Comparison of ENCODE assay signal across 1 cellular context in the genomic region with DNA sequence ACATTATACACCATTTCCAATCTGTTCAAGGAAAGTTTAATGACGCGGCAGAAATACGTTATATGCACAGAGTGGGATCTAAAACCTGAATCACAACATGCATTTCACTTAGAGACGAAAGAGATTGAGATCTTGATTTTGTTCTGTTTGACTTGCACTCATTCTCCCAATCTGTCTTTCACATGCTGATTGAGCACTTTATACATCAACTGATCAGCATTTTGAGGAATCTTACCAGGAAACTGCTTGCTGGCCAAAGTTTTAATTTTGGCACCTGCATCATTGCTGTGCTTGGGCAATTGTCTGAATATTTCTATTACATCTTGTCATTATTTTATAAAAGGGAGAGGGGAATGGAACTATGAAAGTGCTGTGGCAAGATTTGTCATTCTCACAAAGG.
TF ChIP-seq lines count a peak whose summit lies in the region.

No MANE protein-coding gene starts in this region.

TF ChIP-seq in A549, 52 proteins besides CTCF, POLR2A, EP300 and RAD21 (continued from another document):
- no peak for TF ChIP-seq REST (IDR thresholded peaks at IDR 0.05)
- TF ChIP-seq JUN (IDR thresholded peaks at IDR 0.05) = no peak
- no peak for TF ChIP-seq CEBPB (IDR thresholded peaks at IDR 0.05)
